In the genomic region with DNA sequence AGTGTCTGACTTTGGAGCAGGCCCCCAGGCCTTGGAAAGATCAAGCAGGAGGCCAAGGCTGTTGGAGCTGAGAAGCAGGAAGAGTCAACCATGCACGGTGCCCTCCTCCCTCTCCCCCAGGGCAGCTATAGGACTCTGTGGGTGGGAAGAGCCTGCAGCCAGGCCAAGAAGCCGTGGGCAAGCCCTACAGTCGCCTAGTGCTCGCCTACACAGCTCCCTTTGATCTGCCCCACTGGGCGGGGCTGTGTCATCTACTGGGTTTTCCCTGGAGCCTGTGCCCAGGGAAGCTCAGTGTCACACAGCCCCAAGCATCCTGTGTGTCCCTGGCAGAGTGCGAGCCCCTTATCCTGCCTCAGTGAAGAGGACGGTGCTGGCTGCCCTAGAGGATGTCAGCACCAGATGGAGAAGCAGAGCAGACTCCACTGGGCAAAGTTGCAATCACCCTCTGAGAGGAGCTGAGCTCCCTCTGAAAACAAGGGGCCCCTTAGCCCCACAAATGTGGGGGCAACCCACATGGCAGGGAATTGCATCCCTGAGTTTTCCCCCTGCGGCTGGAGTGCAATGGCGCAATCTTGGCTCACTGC, we compare ENCODE assay signal across 10 cellular contexts.
DNase-seq lines count a peak whose midpoint lies in the region; ATAC-seq and TF ChIP-seq lines count a peak whose summit lies in the region.
"Had no signal": no experiment of that assay in that cellular context is flagged by ENCODE, and none has a peak within 500 bp of the region (broad histone marks: within the 10 kb centered on the region; RNA-seq: fewer than 3 reads in every experiment).

No MANE protein-coding gene starts in this region.

- H3K9me3 ChIP-seq in T-helper 17 cell (ENCODE audit: control insufficient read depth, low read length, poor library complexity, severe bottlenecking) (no peaks in the 10 kb centered on the region), tibial artery (no peaks in the 10 kb centered on the region)

- H3K27me3 Mint-ChIP-seq in activated T-cell treated with anti-CD3 and anti-CD28 coated beads, Interleukin-2, amount 50 U/mL, for 24 hours = no peaks in the 10 kb centered on the region
- H3K27me3 Mint-ChIP-seq in T-helper 17 cell (no peaks in the 10 kb centered on the region), immature natural killer cell (ENCODE audit: low read depth in 3 of 3) (peaks cover 2 to 3% (median 2%) of the 10 kb centered on the region in 3 donors)

- H3K4me3 Mint-ChIP-seq in activated T-cell treated with anti-CD3 and anti-CD28 coated beads, Interleukin-2, amount 50 U/mL, for 24 hours = no peak overlapping the region
- no peak overlapping the region for H3K4me3 Mint-ChIP-seq in T-helper 17 cell
- H3K4me3 Mint-ChIP-seq in immature natural killer cell = no peak overlapping the region

- H3K4me3 ChIP-seq in tibial artery = no peak overlapping the region

- H3K27ac ChIP-seq in tibial artery = peak overlapping the region; percentile 73 to 89
- H3K27ac ChIP-seq: KMS-11 had no signal

- TF ChIP-seq CTCF in tibial artery (IDR thresholded peaks at IDR 0.05) = no peak

- no peak for DNase-seq in activated T-cell treated with anti-CD3 and anti-CD28 coated beads, Interleukin-2, amount 50 U/mL, for 24 hours
- DNase-seq in activated T-cell treated with anti-CD3 and anti-CD28 coated beads for 4 hours (no peak), T-helper 17 cell (no peak), left ventricle myocardium superior (peak; percentile 36), tibial artery (no peak), HuH-7 (ENCODE audit: low spot score) (no peak), immature natural killer cell (no peak)
- DNase-seq: kidney glomerular epithelial cell had no signal

- intact Hi-C loops in left ventricle myocardium superior (cut with micrococcal nuclease) (loop anchor here (10.0 kb wide), 1 partner anchor 64 kb away; no protein-coding TSS in a partner anchor), tibial artery (cut with DNase I; ENCODE audit: low total_unique reads) (no loop called here)

- H3K36me3 ChIP-seq in tibial artery = no peaks in the 10 kb centered on the region

- no peaks in the 10 kb centered on the region for H3K36me3 Mint-ChIP-seq in activated T-cell treated with anti-CD3 and anti-CD28 coated beads, Interleukin-2, amount 50 U/mL, for 24 hours (ENCODE audit: low read depth)
- H3K36me3 Mint-ChIP-seq in T-helper 17 cell (ENCODE audit: low read depth) (no peaks in the 10 kb centered on the region), immature natural killer cell (peaks cover 0 to 8% (median 1%) of the 10 kb centered on the region in 3 donors)

- H3K4me1 ChIP-seq in tibial artery = peaks cover 7 to 64% (median 43%) of the 10 kb centered on the region in 4 donors

- ATAC-seq in T-helper 17 cell (peak; percentile 64), left ventricle myocardium superior (no peak), GM19467 (IDR thresholded peaks at IDR 0.05; ENCODE audit: unreplicated experiment) (no peak)

- peaks cover 40% of the 10 kb centered on the region for H3K4me1 Mint-ChIP-seq in activated T-cell treated with anti-CD3 and anti-CD28 coated beads, Interleukin-2, amount 50 U/mL, for 24 hours (ENCODE audit: low read depth)
- H3K4me1 Mint-ChIP-seq in T-helper 17 cell (peaks cover 17% of the 10 kb centered on the region), immature natural killer cell (peaks cover 44 to 64% of the 10 kb centered on the region in 2 donors)

- no peaks in the 10 kb centered on the region for H3K27me3 ChIP-seq in tibial artery

- no peaks in the 10 kb centered on the region for H3K9me3 Mint-ChIP-seq in activated T-cell treated with anti-CD3 and anti-CD28 coated beads, Interleukin-2, amount 50 U/mL, for 24 hours
- peaks cover 0 to 2% (median 0%) of the 10 kb centered on the region in 6 donors for H3K9me3 Mint-ChIP-seq in immature natural killer cell

- H3K27ac Mint-ChIP-seq in activated T-cell treated with anti-CD3 and anti-CD28 coated beads, Interleukin-2, amount 50 U/mL, for 24 hours = peak overlapping the region; percentile 73
- H3K27ac Mint-ChIP-seq in T-helper 17 cell (no peak overlapping the region), immature natural killer cell (peak overlapping the region in 1 of 6 donors; percentile 34)
